ENCODE assay signal across 16 cellular contexts in genomic region chr3:110542552-110543164, GRCh38.
A peak's percentile ranks its signal among the peaks of the same experiment; 100 is the strongest.
DNase-seq lines count a peak whose midpoint lies in the region; ATAC-seq, FAIRE-seq and TF ChIP-seq lines count a peak whose summit lies in the region.
"Had no signal": no experiment of that assay in that cellular context is flagged by ENCODE, and none has a peak within 500 bp of the region (broad histone marks: within the 10 kb centered on the region; RNA-seq: fewer than 3 reads in every experiment).

No MANE protein-coding gene starts in this region.

- H3K23ac ChIP-seq in H1 (ENCODE audit: insufficient read length), result no peak overlapping the region

- RAD21 ChIA-PET in HCT116 (lab: Charles Lee; ENCODE audit: low non-redundant PET in 1 of 2, low total read pairs in 2 of 2, uncharacterized antibody in 2 of 2, unreplicated experiment in 2 of 2), result no interaction called here

- H2AFZ ChIP-seq in HCT116 (ENCODE audit: low read depth, low read length, poor library complexity, severe bottlenecking) (peak overlapping the region; percentile 13), H1 (ENCODE audit: low read length) (peak overlapping the region; percentile 95)

- no peak overlapping the region for H4K5ac ChIP-seq in H1 (ENCODE audit: insufficient read length, low read depth, low read length)

- TF ChIP-seq CTCF in HCT116 (IDR thresholded peaks at IDR 0.05 in 2 of 3, conservative IDR thresholded peaks at IDR 0.05 in 1 of 3; ENCODE audit: borderline replicate concordance in 1 of 3, insufficient read depth in 1 of 3, low read depth in 2 of 3, low read length in 2 of 3) (no peak), H1 (IDR thresholded peaks at IDR 0.05; ENCODE audit: control extremely low read depth in 1 of 3, insufficient read depth in 1 of 3, low read depth in 1 of 3, low read length in 3 of 3) (no peak), mesothelial cell of epicardium (IDR thresholded peaks at IDR 0.05; ENCODE audit: unreplicated experiment) (no peak), D721Med (IDR thresholded peaks at IDR 0.05; ENCODE audit: insufficient read depth, missing control alignments) (no peak)

- no peaks in the 10 kb centered on the region for H3K79me1 ChIP-seq in H1 (ENCODE audit: low read depth, low read length)

- no peaks in the 10 kb centered on the region for H3K23me2 ChIP-seq in H1 (ENCODE audit: low read depth, low read length)

- TF ChIP-seq POLR2A in HCT116 (IDR thresholded peaks at IDR 0.05; ENCODE audit: borderline replicate concordance, extremely low read depth, insufficient read depth, insufficient read length) (no peak), H1 (IDR thresholded peaks at IDR 0.05; ENCODE audit: control extremely low read depth in 1 of 2, low read depth in 2 of 2, low read length in 2 of 2) (no peak)

- H3K9ac ChIP-seq in HCT116 (ENCODE audit: low read length), result no peak overlapping the region
- H3K9ac ChIP-seq in H1 (replicated peaks in 1 of 4; ENCODE audit: extremely low read depth in 1 of 4, low read depth in 3 of 4, low read length in 3 of 4), result no peak overlapping the region; a peak in 2 of 7 replicates

- POLR2A ChIA-PET in HCT116 (lab: Charles Lee), result no interaction called here
- POLR2A ChIA-PET in H1 (lab: Charles Lee; ENCODE audit: partially characterized antibody), result no interaction called here
- POLR2A ChIA-PET in activated CD4-positive, alpha-beta T cell treated with anti-CD3 and anti-CD28 coated beads for 36 hours (lab: Charles Lee), result no interaction called here

- no peak for TF ChIP-seq EP300 in H1 (IDR thresholded peaks at IDR 0.05; ENCODE audit: borderline replicate concordance in 1 of 2, low read depth in 2 of 2, low read length in 2 of 2)

- intact Hi-C loops in HCT116 (cut with micrococcal nuclease), result no loop called here
- intact Hi-C loops in activated CD4-positive, alpha-beta T cell treated with anti-CD3 and anti-CD28 coated beads for 36 hours (cut with DNase I, micrococcal nuclease), result no loop called here

- H3K4me2 ChIP-seq in HCT116 (ENCODE audit: low read length) (no peak overlapping the region), H1 (ENCODE audit: insufficient read depth in 1 of 2, low read depth in 2 of 2, low read length in 2 of 2) (no peak overlapping the region)

- TF ChIP-seq RAD21 in HCT116 (IDR thresholded peaks at IDR 0.05; ENCODE audit: low read depth) (no peak), H1 (IDR thresholded peaks at IDR 0.05 in 1 of 2, conservative IDR thresholded peaks at IDR 0.05 in 1 of 2; ENCODE audit: low read depth in 2 of 2, low read length in 2 of 2) (no peak)

- no peak for ATAC-seq in HCT116
- ATAC-seq in activated CD4-positive, alpha-beta T cell treated with anti-CD3 and anti-CD28 coated beads for 36 hours, result no peak
- ATAC-seq in GM21381 (IDR thresholded peaks at IDR 0.05; ENCODE audit: unreplicated experiment), result no peak
- ATAC-seq: K562, Panc1, Right ventricle myocardium inferior had no signal

- H3K4ac ChIP-seq in H1 (replicated peaks; ENCODE audit: insufficient read length, low read depth, low read length), result no peak overlapping the region

- H4K20me1 ChIP-seq in HCT116 (ENCODE audit: insufficient read depth), result no peaks in the 10 kb centered on the region
- no peaks in the 10 kb centered on the region for H4K20me1 ChIP-seq in H1 (replicated peaks in 1 of 2; ENCODE audit: control insufficient read depth in 1 of 2, insufficient read depth in 2 of 2, low read length in 2 of 2)

- H3K27ac ChIP-seq in HCT116 (ENCODE audit: low read depth, low read length) (no peak overlapping the region), H1 (ENCODE audit: low read depth, low read length) (peak overlapping the region; percentile 42; the same call in 1 of the 2 replicates)

- CTCF ChIA-PET in HCT116 (lab: Charles Lee) (no interaction called here), H1 (lab: Charles Lee; ENCODE audit: partially characterized antibody) (interaction anchor here (0.6 to 1.6 kb wide), 2 partner anchors 8 to 741 kb away, joined by 3 to 4 read pairs; no protein-coding TSS in a partner anchor)
- CTCF ChIA-PET in activated CD4-positive, alpha-beta T cell treated with anti-CD3 and anti-CD28 coated beads for 36 hours (lab: Charles Lee), result no interaction called here

- no peaks in the 10 kb centered on the region for H3K79me2 ChIP-seq in HCT116 (ENCODE audit: insufficient read depth, low read length)
- H3K79me2 ChIP-seq in H1 (ENCODE audit: control insufficient read depth in 1 of 2, insufficient read depth in 2 of 2, low read length in 2 of 2), result no peaks in the 10 kb centered on the region

- FAIRE-seq in H1 (lab: Jason Lieb, UNC), result no peak
- FAIRE-seq in D721Med (lab: Jason Lieb, UNC), result no peak
- FAIRE-seq: K562 had no signal

- H3K4me1 Mint-ChIP-seq in mesothelial cell of epicardium, result peaks cover 21% of the 10 kb centered on the region
- no peaks in the 10 kb centered on the region for H3K4me1 Mint-ChIP-seq in activated CD4-positive, alpha-beta T cell treated with anti-CD3 and anti-CD28 coated beads for 36 hours
- H3K4me1 Mint-ChIP-seq: CD14-positive monocyte had no signal

- no peak overlapping the region for H3K4me3 Mint-ChIP-seq in mesothelial cell of epicardium
- no peak overlapping the region for H3K4me3 Mint-ChIP-seq in activated CD4-positive, alpha-beta T cell treated with anti-CD3 and anti-CD28 coated beads for 36 hours
- H3K4me3 Mint-ChIP-seq: CD14-positive monocyte had no signal

- H2BK120ac ChIP-seq in H1 (replicated peaks; ENCODE audit: low read depth, low read length), result no peak overlapping the region

- no peaks in the 10 kb centered on the region for H3K9me3 ChIP-seq in HCT116 (ENCODE audit: control insufficient read depth in 1 of 2, insufficient read depth in 1 of 2, low read depth in 1 of 2, low read length in 2 of 2)
- peaks cover 0 to 4% of the 10 kb centered on the region in 2 experiments; a peak in 1 of 4 replicates for H3K9me3 ChIP-seq in H1 (ENCODE audit: insufficient read depth in 2 of 2, low read depth in 1 of 2, low read length in 1 of 2)

- no TSS peak for BruUV-seq in HCT116 (replicated peaks; lab: Mats Ljungman, UMichigan)

- H3K4me1 ChIP-seq in HCT116 (ENCODE audit: control insufficient read depth in 1 of 2, insufficient read depth in 2 of 2, low read length in 2 of 2), result no peaks in the 10 kb centered on the region
- peaks cover 0 to 2% (median 0%) of the 10 kb centered on the region in 4 experiments; a peak in 3 of 7 replicates for H3K4me1 ChIP-seq in H1 (replicated peaks in 1 of 4; ENCODE audit: control insufficient read depth in 3 of 4, insufficient read depth in 4 of 4, low read length in 3 of 4)

- peak overlapping the region; percentile 27 for H3K27ac Mint-ChIP-seq in mesothelial cell of epicardium
- H3K27ac Mint-ChIP-seq in activated CD4-positive, alpha-beta T cell treated with anti-CD3 and anti-CD28 coated beads for 36 hours, result no peak overlapping the region
- H3K27ac Mint-ChIP-seq: CD14-positive monocyte had no signal

- no peak overlapping the region for H2BK15ac ChIP-seq in H1 (ENCODE audit: low read length)

- H3K27me3 ChIP-seq in HCT116 (ENCODE audit: insufficient read depth, low read length), result no peaks in the 10 kb centered on the region
- H3K27me3 ChIP-seq in H1 (replicated peaks in 1 of 4; ENCODE audit: control insufficient read depth in 3 of 4, extremely low read depth in 1 of 4, insufficient read depth in 3 of 4, low read length in 3 of 4), result no peaks in the 10 kb centered on the region

- H3K18ac ChIP-seq in H1 (ENCODE audit: extremely low read depth, low read length), result no peak overlapping the region

- peaks cover 17% of the 10 kb centered on the region for H3K9me3 Mint-ChIP-seq in mesothelial cell of epicardium
- H3K9me3 Mint-ChIP-seq in activated CD4-positive, alpha-beta T cell treated with anti-CD3 and anti-CD28 coated beads for 36 hours (ENCODE audit: low read depth), result no peaks in the 10 kb centered on the region

- H3K36me3 Mint-ChIP-seq in mesothelial cell of epicardium, result peaks cover 2% of the 10 kb centered on the region
- H3K36me3 Mint-ChIP-seq in activated CD4-positive, alpha-beta T cell treated with anti-CD3 and anti-CD28 coated beads for 36 hours (ENCODE audit: low read depth), result no peaks in the 10 kb centered on the region
- H3K36me3 Mint-ChIP-seq: CD14-positive monocyte had no signal

- no peak overlapping the region for H4K91ac ChIP-seq in H1 (replicated peaks; ENCODE audit: insufficient read length, low read length)

- H3K14ac ChIP-seq in H1 (ENCODE audit: insufficient read length), result no peak overlapping the region

- H3K27me3 Mint-ChIP-seq in mesothelial cell of epicardium (ENCODE audit: low read depth), result no peaks in the 10 kb centered on the region
- H3K27me3 Mint-ChIP-seq in activated CD4-positive, alpha-beta T cell treated with anti-CD3 and anti-CD28 coated beads for 36 hours, result peaks cover 4% of the 10 kb centered on the region

- no peak overlapping the region for H4K8ac ChIP-seq in H1 (ENCODE audit: extremely low read depth, insufficient read depth, low read length)

- no peak overlapping the region for H2BK5ac ChIP-seq in H1 (ENCODE audit: low read depth, low read length)

- H2AK5ac ChIP-seq in H1 (ENCODE audit: low read depth, low read length), result no peak overlapping the region

- H3K4me3 ChIP-seq in HCT116 (replicated peaks in 1 of 2; ENCODE audit: low read depth in 1 of 2, low read length in 2 of 2) (no peak overlapping the region), H1 (ENCODE audit: extremely low read depth in 1 of 4, insufficient read depth in 2 of 4, low read depth in 3 of 4, low read length in 4 of 4) (no peak overlapping the region)
- H3K4me3 ChIP-seq: K562 had no signal

- 74% methylated on average over 3 of the region's 3 CpGs; no CpG with 5 or more reads in 1 of the 2 experiments for WGBS in H1 (ENCODE audit: extremely low coverage in 1 of 2, insufficient coverage in 1 of 2, insufficient read length in 1 of 2, insufficient replicate concordance in 2 of 2, low coverage in 1 of 2, low lambda C conversion rate in 2 of 2, missing lambda C conversion rate in 1 of 2), 2 experiments

- no peak overlapping the region for H3K56ac ChIP-seq in H1 (replicated peaks; ENCODE audit: insufficient read length, low read depth, low read length)

- DNase-seq in EL (peak; percentile 46), HCT116 (ENCODE audit: low read depth, low spot score) (no peak), H1 (ENCODE audit: low read depth in 1 of 2, low spot score in 2 of 2) (no peak), mesothelial cell of epicardium (ENCODE audit: low spot score in 2 of 2, unreplicated experiment in 2 of 2) (no peak), NCI-H1694 (lab: John Stamatoyannopoulos, UW) (no peak), D721Med (ENCODE audit: insufficient read length, low spot score) (no peak)
- DNase-seq in activated CD4-positive, alpha-beta T cell treated with anti-CD3 and anti-CD28 coated beads for 36 hours, result no peak
- DNase-seq: AML-193, DMS153, NCI-H1417 treated with DMSO at 0.1 percent for 48 hours, NCI-H2029 had no signal

- H3K9me2 ChIP-seq in HCT116 (ENCODE audit: insufficient read depth), result no peaks in the 10 kb centered on the region

- H3K36me3 ChIP-seq in HCT116 (ENCODE audit: control insufficient read depth in 1 of 2, insufficient read depth in 2 of 2, low read length in 2 of 2) (no peaks in the 10 kb centered on the region), H1 (ENCODE audit: control insufficient read depth in 2 of 4, insufficient read depth in 4 of 4, low read length in 3 of 4) (no peaks in the 10 kb centered on the region)

- no peak overlapping the region for H2BK20ac ChIP-seq in H1 (ENCODE audit: low read length)

- no peak overlapping the region; the same call in 1 of the 2 replicates for H2BK12ac ChIP-seq in H1 (ENCODE audit: low read depth, low read length)

TF ChIP-seq in H1, 55 proteins besides CTCF, POLR2A, EP300 and RAD21 (continues in another document):
- TF ChIP-seq CEBPB (IDR thresholded peaks at IDR 0.05; ENCODE audit: low read depth, low read length), result no peak
